Comparison of ENCODE assay signal across 8 cellular contexts in the genomic region with DNA sequence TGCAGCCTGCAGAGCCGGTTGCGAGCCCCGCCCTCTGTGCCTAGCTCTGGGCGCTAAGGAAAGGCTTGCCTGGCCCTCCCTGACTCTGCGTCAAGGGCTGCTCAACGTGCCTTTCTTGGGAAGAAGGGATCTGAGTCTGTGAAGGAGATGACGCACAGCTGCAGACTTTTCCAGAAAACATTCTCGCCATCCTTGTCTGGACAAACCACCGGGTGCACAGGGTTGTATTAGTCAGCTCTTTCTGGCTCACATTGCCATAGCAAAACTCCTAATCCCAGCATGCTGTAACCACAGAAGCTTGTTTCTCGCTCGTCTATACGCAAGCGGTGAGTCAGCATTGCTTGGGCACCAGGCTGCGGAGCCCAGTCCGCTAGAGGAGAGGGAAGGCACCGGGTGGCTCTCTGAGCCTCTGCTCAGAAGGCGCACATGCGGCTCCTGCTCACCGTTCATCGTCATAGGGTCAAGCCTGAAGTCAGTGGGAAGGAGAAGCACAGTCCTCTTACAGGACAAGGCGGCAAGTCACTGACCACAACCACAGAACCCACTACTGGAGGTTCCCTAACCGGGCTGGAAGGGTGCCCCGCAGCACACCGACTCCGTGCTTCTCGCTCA. TPM values are rescaled to one million over a fixed set of nuclear protein-coding genes. Genes with fewer than 3 reads are reported as not detected.
DNase-seq lines count a peak whose midpoint lies in the region; ATAC-seq and TF ChIP-seq lines count a peak whose summit lies in the region.

No MANE protein-coding gene starts in this region.

- peaks cover 3% of the 10 kb centered on the region for H3K9me3 Mint-ChIP-seq in activated CD8-positive, alpha-beta memory T cell treated with anti-CD3 and anti-CD28 coated beads, Interleukin-2, amount 10 ng/mL, durations not matched to agents 7 days and 5 days (ENCODE audit: low read depth)

- CTCF ChIA-PET in activated CD8-positive, alpha-beta memory T cell treated with anti-CD3 and anti-CD28 coated beads, Interleukin-2, amount 10 ng/mL, durations not matched to agents 7 days and 5 days (lab: Charles Lee), result interaction anchor here (0.7 to 2.3 kb wide), 2 partner anchors 87 to 168 kb away, joined by 3 to 7 read pairs; partner anchors contain the start of gene RAB37
- CTCF ChIA-PET in RWPE1 (lab: Yijun Ruan, JAX), result interaction anchor here (0.9 to 1.1 kb wide), 2 partner anchors 33 to 88 kb away, joined by 4 to 5 read pairs; no protein-coding TSS in a partner anchor

- H3K4me3 Mint-ChIP-seq in activated CD8-positive, alpha-beta memory T cell treated with anti-CD3 and anti-CD28 coated beads, Interleukin-2, amount 10 ng/mL, durations not matched to agents 7 days and 5 days, result no peak overlapping the region

- peak overlapping the region; percentile 97 for H3K27ac ChIP-seq in RWPE1
- peak overlapping the region; percentile 76 to 93 for H3K27ac ChIP-seq in esophagus (ENCODE audit: low read depth in 2 of 2, low read length in 1 of 2)

- peak; percentile 36 for ATAC-seq in activated CD8-positive, alpha-beta memory T cell treated with anti-CD3 and anti-CD28 coated beads, Interleukin-2, amount 10 ng/mL, durations not matched to agents 7 days and 5 days
- ATAC-seq in HG02763 (IDR thresholded peaks at IDR 0.05; ENCODE audit: unreplicated experiment), result no peak

- WGBS in esophagus, 2 donors, result 34 to 39% methylated on average over 26 of the region's 26 CpGs

- DNase-seq in activated CD8-positive, alpha-beta memory T cell treated with anti-CD3 and anti-CD28 coated beads, Interleukin-2, amount 10 ng/mL, durations not matched to agents 7 days and 5 days, result no peak
- DNase-seq in activated CD8-positive, alpha-beta memory T cell treated with anti-CD3 and anti-CD28 coated beads, Interleukin-2, amount 50 U/mL, for 4 hours, result no peak
- DNase-seq in RWPE1 (ENCODE audit: low spot score) (peak; percentile 91), retinal pigment epithelial cell (ENCODE audit: low read depth) (peak; percentile 100), NCI-H2171 treated with DMSO at 0.1 percent for 48 hours (lab: John Stamatoyannopoulos, UW) (no peak), NCI-H187 treated with DMSO at 0.1 percent for 48 hours (lab: John Stamatoyannopoulos, UW) (no peak)

- H3K9me3 ChIP-seq in esophagus (ENCODE audit: control insufficient read depth in 2 of 2, insufficient read depth in 1 of 2, low read depth in 1 of 2, low read length in 1 of 2), result no peaks in the 10 kb centered on the region

- H3K27me3 Mint-ChIP-seq in activated CD8-positive, alpha-beta memory T cell treated with anti-CD3 and anti-CD28 coated beads, Interleukin-2, amount 10 ng/mL, durations not matched to agents 7 days and 5 days, result peaks cover 52% of the 10 kb centered on the region

- TF ChIP-seq CTCF in RWPE1 (conservative IDR thresholded peaks at IDR 0.05; ENCODE audit: low read depth) (no peak), retinal pigment epithelial cell (conservative IDR thresholded peaks at IDR 0.05; ENCODE audit: low read depth, low read length) (no peak)

- no peaks in the 10 kb centered on the region for H3K36me3 ChIP-seq in esophagus (ENCODE audit: control insufficient read depth in 2 of 2, insufficient read depth in 2 of 2, low read length in 1 of 2)

- H3K4me1 Mint-ChIP-seq in activated CD8-positive, alpha-beta memory T cell treated with anti-CD3 and anti-CD28 coated beads, Interleukin-2, amount 10 ng/mL, durations not matched to agents 7 days and 5 days, result peaks cover 10% of the 10 kb centered on the region

- no peaks in the 10 kb centered on the region for H3K36me3 Mint-ChIP-seq in activated CD8-positive, alpha-beta memory T cell treated with anti-CD3 and anti-CD28 coated beads, Interleukin-2, amount 10 ng/mL, durations not matched to agents 7 days and 5 days

- POLR2A ChIA-PET in RWPE1 (lab: Yijun Ruan, JAX; ENCODE audit: low non-redundant PET), result interaction anchor here (0.6 kb wide), 1 partner anchor 196 kb away, joined by 3 read pairs; no protein-coding TSS in a partner anchor

- peaks cover 0 to 11% of the 10 kb centered on the region in 2 donors for H3K4me1 ChIP-seq in esophagus (ENCODE audit: control insufficient read depth in 2 of 2, insufficient read depth in 2 of 2, low read length in 1 of 2)

- H3K4me3 ChIP-seq in esophagus (ENCODE audit: low read depth in 1 of 2, low read length in 2 of 2), result no peak overlapping the region
- H3K4me3 ChIP-seq in retinal pigment epithelial cell (ENCODE audit: low read length), result no peak overlapping the region

- no peaks in the 10 kb centered on the region for H3K27me3 ChIP-seq in esophagus (ENCODE audit: control insufficient read depth in 1 of 2, insufficient read depth in 2 of 2, low read length in 2 of 2)

- H3K27ac Mint-ChIP-seq in activated CD8-positive, alpha-beta memory T cell treated with anti-CD3 and anti-CD28 coated beads, Interleukin-2, amount 10 ng/mL, durations not matched to agents 7 days and 5 days, result no peak overlapping the region

RNA-seq across cellular contexts. Expression of gene CD300H, which starts 2.2 kb away (rescaled TPM):
- total RNA-seq in activated CD8-positive, alpha-beta memory T cell treated with anti-CD3 and anti-CD28 coated beads, Interleukin-2, amount 10 ng/mL, durations not matched to agents 7 days and 5 days, result not detected
- polyA plus RNA-seq in esophagus, result not detected

RNA-seq across cellular contexts. Expression of gene CD300LD, which starts 22.6 kb away (rescaled TPM):
- total RNA-seq in activated CD8-positive, alpha-beta memory T cell treated with anti-CD3 and anti-CD28 coated beads, Interleukin-2, amount 10 ng/mL, durations not matched to agents 7 days and 5 days, result not detected
- polyA plus RNA-seq in esophagus, result not detected

RNA-seq across cellular contexts. Expression of gene CD300C, which starts 23.6 kb away (rescaled TPM):
- 1 to 10 TPM in 1 of 2 experiments, under 1 TPM in 1; 0.56 to 1.5 TPM for total RNA-seq in activated CD8-positive, alpha-beta memory T cell treated with anti-CD3 and anti-CD28 coated beads, Interleukin-2, amount 10 ng/mL, durations not matched to agents 7 days and 5 days
- under 1 TPM; 0.04 to 0.14 TPM for polyA plus RNA-seq in esophagus

RNA-seq across cellular contexts. Expression of gene CD300LB, which starts 38.2 kb away (rescaled TPM):
- total RNA-seq in activated CD8-positive, alpha-beta memory T cell treated with anti-CD3 and anti-CD28 coated beads, Interleukin-2, amount 10 ng/mL, durations not matched to agents 7 days and 5 days, result not detected
- polyA plus RNA-seq in esophagus, result under 1 TPM; 0.06 to 0.11 TPM

RNA-seq across cellular contexts. Expression of gene CD300E, which starts 54.0 kb away (rescaled TPM):
- not detected for total RNA-seq in activated CD8-positive, alpha-beta memory T cell treated with anti-CD3 and anti-CD28 coated beads, Interleukin-2, amount 10 ng/mL, durations not matched to agents 7 days and 5 days
- under 1 TPM; 0.02 to 0.12 TPM for polyA plus RNA-seq in esophagus

Comparison
In these comparisons a context has a peak if more than half of its experiments do, and no peak if none do; other contexts are left out.
1. DNase-seq: peak in RWPE1 (single experiment) and retinal pigment epithelial cell (single experiment); none in activated CD8-positive, alpha-beta memory T cell treated with anti-CD3 and anti-CD28 coated beads, Interleukin-2, amount 10 ng/mL, durations not matched to agents 7 days and 5 days (single experiment), activated CD8-positive, alpha-beta memory T cell treated with anti-CD3 and anti-CD28 coated beads, Interleukin-2, amount 50 U/mL, for 4 hours (single experiment), NCI-H2171 treated with DMSO at 0.1 percent for 48 hours (single experiment) and NCI-H187 treated with DMSO at 0.1 percent for 48 hours (single experiment).